8 cellular contexts compared by ENCODE assay signal in the genomic region with DNA sequence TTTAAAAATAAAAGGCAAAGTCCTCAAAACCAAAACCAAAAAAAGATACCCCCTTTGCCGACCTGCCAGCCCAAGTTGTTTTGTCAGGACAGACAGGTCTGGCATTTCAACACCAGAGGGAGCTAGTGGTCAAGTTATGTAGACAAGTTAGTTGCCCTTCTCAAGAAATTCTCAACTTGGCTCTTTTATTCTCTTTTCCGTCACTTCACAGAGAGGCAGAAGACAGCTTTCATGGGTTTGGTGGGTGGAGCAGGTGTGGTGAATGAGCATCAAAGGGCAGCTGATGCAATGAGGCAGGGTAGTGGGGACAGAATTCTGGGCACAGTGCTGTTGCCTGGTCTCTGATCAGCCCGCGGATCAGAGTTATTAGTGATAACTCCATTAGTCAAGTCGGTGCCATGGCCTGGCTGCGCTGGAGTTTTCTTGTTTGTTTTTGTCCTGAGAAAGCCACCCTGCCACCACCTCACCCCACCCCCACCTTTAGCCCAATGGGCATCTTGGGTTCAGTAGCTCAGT.
A peak's percentile ranks its signal among the peaks of the same experiment; 100 is the strongest.
DNase-seq lines count a peak whose midpoint lies in the region; ATAC-seq, FAIRE-seq and TF ChIP-seq lines count a peak whose summit lies in the region.

No MANE protein-coding gene starts in this region.

- H3K36me3 ChIP-seq in colonic mucosa, result no peaks in the 10 kb centered on the region

- TF ChIP-seq CTCF in colonic mucosa (IDR thresholded peaks at IDR 0.05), result peak; percentile 69

- TF ChIP-seq POLR2A in GM12892 (IDR thresholded peaks at IDR 0.05; ENCODE audit: low read depth, low read length), result no peak

- no peak overlapping the region for H3K4me3 ChIP-seq in colonic mucosa

- intact Hi-C loops in colonic mucosa (cut with DNase I), result no loop called here

- ATAC-seq in left lobe of liver, result peak; percentile 72
- no peak for ATAC-seq in GM18511 (IDR thresholded peaks at IDR 0.05; ENCODE audit: unreplicated experiment)

- H3K4me1 ChIP-seq in colonic mucosa, result peaks cover 10% of the 10 kb centered on the region

- H3K9me3 ChIP-seq in colonic mucosa, result no peaks in the 10 kb centered on the region

- FAIRE-seq in GM12892 (lab: Jason Lieb, UNC), result peak; percentile 65

- H3K27me3 ChIP-seq in colonic mucosa, result no peaks in the 10 kb centered on the region

- DNase-seq in A172 (ENCODE audit: low spot score) (peak; percentile 70), GM12892 (ENCODE audit: insufficient read length) (no peak), NCI-H226 (peak; percentile 36), colonic mucosa (peak; percentile 84), left lobe of liver (ENCODE audit: low spot score) (peak; percentile 90)
- peak; percentile 20 for DNase-seq in activated CD4-positive, CD25-positive, alpha-beta regulatory T cell treated with anti-CD3 and anti-CD28 coated beads, Interleukin-2, amount 50 U/mL, for 16 hours (ENCODE audit: low read depth, low spot score)
- peak in 2 of 3 experiments; percentile 4 to 24 for DNase-seq in stimulated activated CD4-positive, alpha-beta T cell treated with anti-CD3 and anti-CD28 coated beads, TNF-alpha, amount 100 ng/mL, for 4 hours (ENCODE audit: low read depth in 3 of 3)

- H3K9ac ChIP-seq in colonic mucosa (ENCODE audit: low read depth in 2 of 2, low read length in 2 of 2), result no peak overlapping the region

- no peak overlapping the region for H3K27ac ChIP-seq in colonic mucosa
